ENCODE assay signal across 19 cellular contexts in genomic region chr11:10265936-10266335, GRCh38. TPM values are rescaled to one million over a fixed set of nuclear protein-coding genes. Genes with fewer than 3 reads are reported as not detected.
A peak's percentile ranks its signal among the peaks of the same experiment; 100 is the strongest.
DNase-seq lines count a peak whose midpoint lies in the region; ATAC-seq and TF ChIP-seq lines count a peak whose summit lies in the region.
"Had no signal": no experiment of that assay in that cellular context is flagged by ENCODE, and none has a peak within 500 bp of the region (broad histone marks: within the 10 kb centered on the region; RNA-seq: fewer than 3 reads in every experiment).

No MANE protein-coding gene starts in this region.

- no peak overlapping the region for H3K4me2 ChIP-seq in IMR-90 (ENCODE audit: low read depth, low read length)
- H3K4me2 ChIP-seq: BLaER1 had no signal

- intact Hi-C loops in IMR-90 (cut with micrococcal nuclease), result no loop called here
- intact Hi-C loops in head of caudate nucleus (cut with DNase I), result no loop called here

- H4K20me1 ChIP-seq in IMR-90 (ENCODE audit: insufficient read depth, low read length), result no peaks in the 10 kb centered on the region; the same call in 1 of the 2 replicates
- H4K20me1 ChIP-seq: BLaER1 had no signal

- TF ChIP-seq POLR2A in IMR-90 (IDR thresholded peaks at IDR 0.05; ENCODE audit: low read depth, low read length), result no peak

- peak overlapping the region; percentile 0; the same call in 1 of the 2 replicates for H3K18ac ChIP-seq in IMR-90 (ENCODE audit: low read depth, low read length)

- no peaks in the 10 kb centered on the region for H3K27me3 ChIP-seq in IMR-90 (ENCODE audit: control insufficient read depth, insufficient read depth, low read length)
- H3K27me3 ChIP-seq: BLaER1 had no signal

- H2AK9ac ChIP-seq in IMR-90 (replicated peaks; ENCODE audit: low read depth, low read length, poor library complexity), result no peak overlapping the region

- dilution Hi-C loops in IMR-90 (cut with HindIII; ENCODE audit: low sequenced_read_pairs, unreplicated experiment), result no loop called here

- WGBS in IMR-90 (ENCODE audit: extremely low coverage in 2 of 2, insufficient read length in 1 of 2), 2 experiments, result no CpG with 5 or more reads among the region's 3 CpGs

- H2BK120ac ChIP-seq in IMR-90 (ENCODE audit: low read depth, low read length), result peak overlapping the region; percentile 68

- H2BK15ac ChIP-seq in IMR-90 (ENCODE audit: low read depth, low read length), result peak overlapping the region; percentile 81; the same call in 2 of the 3 replicates

- peaks cover 23 to 73% of the 10 kb centered on the region in 2 experiments for H3K79me1 ChIP-seq in IMR-90 (ENCODE audit: low read depth in 1 of 2, low read length in 2 of 2)

- H3K36me3 ChIP-seq in IMR-90 (ENCODE audit: control insufficient read depth, insufficient read depth, low read length), result no peaks in the 10 kb centered on the region
- H3K36me3 ChIP-seq: BLaER1 had no signal

- peak overlapping the region; percentile 87; the same call in 1 of the 2 replicates for H3K23ac ChIP-seq in IMR-90 (ENCODE audit: low read depth, low read length)

- no peak overlapping the region for H2AFZ ChIP-seq in IMR-90 (replicated peaks; ENCODE audit: low read length, poor library complexity)

- in situ Hi-C loops in IMR-90 (cut with MboI; ENCODE audit: low sequenced_read_pairs), result no loop called here

- H3K27ac ChIP-seq in IMR-90 (ENCODE audit: insufficient read depth, low read length), result no peak overlapping the region
- H3K27ac ChIP-seq: BLaER1 had no signal

- peak overlapping the region; percentile 87 for H3K14ac ChIP-seq in IMR-90 (replicated peaks; ENCODE audit: low read depth, low read length)

- H3K4ac ChIP-seq in IMR-90 (ENCODE audit: low read depth, low read length), result peak overlapping the region; percentile 71

- H3K9me1 ChIP-seq in IMR-90 (ENCODE audit: insufficient read depth, low read length), result peaks cover 12% of the 10 kb centered on the region

- H2BK5ac ChIP-seq in IMR-90 (ENCODE audit: low read depth, low read length, poor library complexity, severe bottlenecking), result no peak overlapping the region

- CTCF ChIA-PET in IMR-90 (lab: Yijun Ruan, JAX), result no interaction called here

- POLR2A ChIA-PET in IMR-90 (lab: Charles Lee; ENCODE audit: unreplicated experiment), result interaction anchor here (0.7 kb wide), 1 partner anchor 40 kb away, joined by 3 read pairs; no protein-coding TSS in a partner anchor

- no peak; the same call in 1 of the 2 replicates for ATAC-seq in IMR-90 (ENCODE audit: low read depth)

- no peak overlapping the region; the same call in 1 of the 2 replicates for H4K91ac ChIP-seq in IMR-90 (ENCODE audit: insufficient read depth, low read depth, low read length)

- peak overlapping the region; percentile 77 for H2AK5ac ChIP-seq in IMR-90 (ENCODE audit: low read depth, low read length)

- DNase-seq in EL, result peak; percentile 35
- DNase-seq in IMR-90, result peak; percentile 37
- DNase-seq in fibroblast of villous mesenchyme (ENCODE audit: low read depth), result peak; percentile 24
- DNase-seq in retinal pigment epithelial cell (ENCODE audit: low read depth), result peak; percentile 51
- DNase-seq in iPS-NIHi11 (ENCODE audit: low spot score), result no peak
- no peak for DNase-seq in head of caudate nucleus
- DNase-seq in NCI-H187 (lab: John Stamatoyannopoulos, UW), result no peak
- DNase-seq: CD4-positive, CD25-positive, alpha-beta regulatory T cell; GDM1; KG1; MM.1S; NCI-H1048; NCI-H1417; NCI-H1694; NCI-H2081; NCI-H2227 treated with DMSO at 0.1 percent for 48 hours; NCI-H69; SHP77 treated with DMSO at 0.1 percent for 48 hours had no signal

- H3K4me3 ChIP-seq in IMR-90 (ENCODE audit: insufficient read depth, low read depth, low read length) (no peak overlapping the region), fibroblast of villous mesenchyme (ENCODE audit: low read depth, low read length) (no peak overlapping the region), retinal pigment epithelial cell (ENCODE audit: low read length) (no peak overlapping the region)
- H3K4me3 ChIP-seq: BLaER1 had no signal

- no peaks in the 10 kb centered on the region for H3K9me3 ChIP-seq in IMR-90 (ENCODE audit: control insufficient read depth, insufficient read depth, low read length)
- H3K9me3 ChIP-seq: BLaER1 had no signal

- peak overlapping the region; percentile 17 to 65; a peak in 2 of 4 replicates for H4K8ac ChIP-seq in IMR-90 (ENCODE audit: low read depth in 2 of 2, low read length in 2 of 2)

- H3K56ac ChIP-seq in IMR-90 (ENCODE audit: extremely low read depth, insufficient read depth, low read length), result no peak overlapping the region

- no peak overlapping the region for H4K5ac ChIP-seq in IMR-90 (ENCODE audit: low read depth, low read length)

- no TSS peak for BruUV-seq in IMR-90 (replicated peaks; lab: Mats Ljungman, UMichigan)

- peak overlapping the region; percentile 80 for H2BK20ac ChIP-seq in IMR-90 (ENCODE audit: low read depth, low read length)

- TF ChIP-seq CTCF in IMR-90 (conservative IDR thresholded peaks at IDR 0.05; ENCODE audit: low read depth, low read length) (no peak), fibroblast of villous mesenchyme (IDR thresholded peaks at IDR 0.05; ENCODE audit: insufficient read depth, low read depth, low read length) (no peak), retinal pigment epithelial cell (conservative IDR thresholded peaks at IDR 0.05; ENCODE audit: low read depth, low read length) (no peak)

- H3K9ac ChIP-seq in IMR-90 (ENCODE audit: low read depth, low read length), result no peak overlapping the region
- H3K9ac ChIP-seq: BLaER1 had no signal

- TF ChIP-seq RAD21 in IMR-90 (IDR thresholded peaks at IDR 0.05; ENCODE audit: low read length), result no peak

- peaks cover 11% of the 10 kb centered on the region; the same call in 1 of the 2 replicates for H3K4me1 ChIP-seq in IMR-90 (ENCODE audit: control insufficient read depth, insufficient read depth, low read length)
- H3K4me1 ChIP-seq: BLaER1 had no signal

TF ChIP-seq in IMR-90, 13 proteins besides CTCF, POLR2A, EP300 and RAD21:
- no peak for TF ChIP-seq NFE2L2 (IDR thresholded peaks at IDR 0.05; ENCODE audit: low read depth, low read length)
- no peak for TF ChIP-seq RFX5 (IDR thresholded peaks at IDR 0.05; ENCODE audit: low read depth, low read length)
- no peak for TF ChIP-seq FOS (IDR thresholded peaks at IDR 0.05; ENCODE audit: low read depth, low read length)
- no peak for TF ChIP-seq MAZ (IDR thresholded peaks at IDR 0.05; ENCODE audit: borderline replicate concordance, low read depth, low read length)
- TF ChIP-seq ELK1 (IDR thresholded peaks at IDR 0.05; ENCODE audit: borderline replicate concordance, low read depth, low read length), result no peak

RNA-seq across cellular contexts. Expression of gene SBF2, which starts 28.1 kb away (rescaled TPM):
- total RNA-seq in IMR-90 (2012; rRNA removed) (45.8 and 51.8 TPM in 2 replicates), fibroblast of villous mesenchyme (35.0 and 41.6 TPM in 2 replicates)
- polyA plus RNA-seq in IMR-90 (2012; rRNA removed), result 21.7 and 23.8 TPM in 2 replicates
- 7.6 and 9.9 TPM in 2 replicates for polyA plus RNA-seq in IMR-90 (2012; cell fraction: cytosol; rRNA removed)
- 13.3 and 78.3 TPM in 2 replicates for polyA plus RNA-seq in IMR-90 (2012; cell fraction: nucleus; rRNA removed; ENCODE audit: low replicate concordance)

RNA-seq across cellular contexts. Expression of gene ADM, which starts 38.9 kb away (rescaled TPM):
- 328 and 559 TPM in 2 replicates for total RNA-seq in IMR-90 (2012; rRNA removed)
- 268 and 357 TPM in 2 replicates for polyA plus RNA-seq in IMR-90 (2012; rRNA removed)
- 627 and 1,317 TPM in 2 replicates for polyA plus RNA-seq in IMR-90 (2012; cell fraction: cytosol; rRNA removed)
- 480 and 671 TPM in 2 replicates for polyA plus RNA-seq in IMR-90 (2012; cell fraction: nucleus; rRNA removed; ENCODE audit: low replicate concordance)
- 536 and 925 TPM in 2 replicates for total RNA-seq in fibroblast of villous mesenchyme
- polyA plus RNA-seq: CD4-positive, CD25-positive, alpha-beta regulatory T cell had no signal

Comparison
In these comparisons a context has a peak if more than half of its experiments do, and no peak if none do; other contexts are left out.
1. DNase-seq: peak in EL (single experiment), IMR-90 (single experiment), fibroblast of villous mesenchyme (single experiment) and retinal pigment epithelial cell (single experiment); none in iPS-NIHi11 (single experiment), head of caudate nucleus (0 of 42) and NCI-H187 (0 of 2).